16 cellular contexts compared by ENCODE assay signal in genomic region chr17:35214631-35215273, GRCh38. TPM values are rescaled to one million over a fixed set of nuclear protein-coding genes. Genes with fewer than 3 reads are reported as not detected.
DNase-seq lines count a peak whose midpoint lies in the region; TF ChIP-seq lines count a peak whose summit lies in the region.
"Had no signal": no experiment of that assay in that cellular context is flagged by ENCODE, and none has a peak within 500 bp of the region (broad histone marks: within the 10 kb centered on the region; RNA-seq: fewer than 3 reads in every experiment).

No MANE protein-coding gene starts in this region.

- peak overlapping the region; percentile 64 for H3K4me3 Mint-ChIP-seq in activated CD4-positive, alpha-beta memory T cell treated with anti-CD3 and anti-CD28 coated beads, Interleukin-2, amount 10 ng/mL, durations not matched to agents 7 days and 5 days

- H3K4me3 ChIP-seq in effector memory CD4-positive, alpha-beta T cell (ENCODE audit: insufficient read depth, low read depth, low read length, poor library complexity, severe bottlenecking) = peak overlapping the region; percentile 27
- no peak overlapping the region for H3K4me3 ChIP-seq in esophagus muscularis mucosa
- H3K4me3 ChIP-seq: testis had no signal

- peak; percentile 33 for DNase-seq in NK-92 treated with Interleukin-12 subunit alpha and Interleukin-12 subunit beta, amount 100 ng/mL, for 24 hours (lab: John Stamatoyannopoulos, UW)
- no peak for DNase-seq in NK-92 (lab: John Stamatoyannopoulos, UW; ENCODE audit: unreplicated experiment)
- peak; percentile 48 for DNase-seq in activated CD4-positive, alpha-beta memory T cell treated with anti-CD3 and anti-CD28 coated beads, Interleukin-2, amount 10 ng/mL, durations not matched to agents 7 days and 5 days
- peak in 1 of 3 donors; percentile 30 for DNase-seq in effector memory CD4-positive, alpha-beta T cell
- peak in 4 of 6 experiments; percentile 6 to 83 (median 50) for DNase-seq in stimulated activated naive CD4-positive, alpha-beta T cell (lab: John Stamatoyannopoulos, UW)
- no peak for DNase-seq in substantia nigra (lab: John Stamatoyannopoulos, UW)
- DNase-seq in hypothalamus (lab: John Stamatoyannopoulos, UW) = no peak
- DNase-seq in esophagus muscularis mucosa (ENCODE audit: extremely low spot score) = no peak
- DNase-seq: 8988T, foreskin keratinocyte, NCI-H1105 treated with DMSO at 0.1 percent for 48 hours, testis had no signal

- peaks cover 16% of the 10 kb centered on the region for H3K9me3 Mint-ChIP-seq in activated CD4-positive, alpha-beta memory T cell treated with anti-CD3 and anti-CD28 coated beads, Interleukin-2, amount 10 ng/mL, durations not matched to agents 7 days and 5 days

- peaks cover 25% of the 10 kb centered on the region for H3K36me3 Mint-ChIP-seq in activated CD4-positive, alpha-beta memory T cell treated with anti-CD3 and anti-CD28 coated beads, Interleukin-2, amount 10 ng/mL, durations not matched to agents 7 days and 5 days (ENCODE audit: low read depth)

- TF ChIP-seq CTCF in esophagus muscularis mucosa (IDR thresholded peaks at IDR 0.05) = no peak

- CTCF ChIA-PET in activated CD4-positive, alpha-beta memory T cell treated with anti-CD3 and anti-CD28 coated beads, Interleukin-2, amount 10 ng/mL, durations not matched to agents 7 days and 5 days (lab: Charles Lee) = interaction anchor here (0.6 to 4.1 kb wide), 9 partner anchors 28 to 549 kb away, joined by 3 to 48 read pairs (median 5); partner anchors contain the start of genes SLFN12L and SLFN5

- no peak for TF ChIP-seq POLR2A in esophagus muscularis mucosa (IDR thresholded peaks at IDR 0.05; ENCODE audit: low read depth)

- H3K36me3 ChIP-seq in effector memory CD4-positive, alpha-beta T cell (ENCODE audit: control insufficient read depth, insufficient read depth, low read length) = no peaks in the 10 kb centered on the region
- no peaks in the 10 kb centered on the region for H3K36me3 ChIP-seq in esophagus muscularis mucosa

- H3K27me3 ChIP-seq in effector memory CD4-positive, alpha-beta T cell (replicated peaks; ENCODE audit: control insufficient read depth, insufficient read depth, low read length, poor library complexity, severe bottlenecking) = no peaks in the 10 kb centered on the region
- peaks cover 0 to 3% (median 0%) of the 10 kb centered on the region in 4 donors for H3K27me3 ChIP-seq in esophagus muscularis mucosa
- H3K27me3 ChIP-seq: testis had no signal

- H3K27ac ChIP-seq in effector memory CD4-positive, alpha-beta T cell (ENCODE audit: insufficient read depth, low read length, poor library complexity, severe bottlenecking) = peak overlapping the region; percentile 89
- H3K27ac ChIP-seq in substantia nigra (ENCODE audit: low read depth, low read length, poor library complexity, severe bottlenecking) = no peak overlapping the region
- H3K27ac ChIP-seq in esophagus muscularis mucosa (replicated peaks in 1 of 4) = peak overlapping the region in 2 of 4 donors; percentile 26 to 31
- H3K27ac ChIP-seq: foreskin keratinocyte, testis had no signal

- peaks cover 80% of the 10 kb centered on the region for H3K4me1 Mint-ChIP-seq in activated CD4-positive, alpha-beta memory T cell treated with anti-CD3 and anti-CD28 coated beads, Interleukin-2, amount 10 ng/mL, durations not matched to agents 7 days and 5 days

- POLR2A ChIA-PET in activated CD4-positive, alpha-beta memory T cell treated with anti-CD3 and anti-CD28 coated beads, Interleukin-2, amount 10 ng/mL, durations not matched to agents 7 days and 5 days (lab: Charles Lee) = interaction anchor here (0.7 to 6.4 kb wide), 50 partner anchors 8 to 594 kb away, joined by 3 to 498 read pairs (median 6); partner anchors contain the start of genes AP2B1, LIG3, NLE1 and PEX12

- 47% methylated on average over 5 of the region's 5 CpGs for WGBS in esophagus muscularis mucosa

- peak overlapping the region; percentile 98 for H3K27ac Mint-ChIP-seq in activated CD4-positive, alpha-beta memory T cell treated with anti-CD3 and anti-CD28 coated beads, Interleukin-2, amount 10 ng/mL, durations not matched to agents 7 days and 5 days

- H3K9me3 ChIP-seq in effector memory CD4-positive, alpha-beta T cell (ENCODE audit: control insufficient read depth, low read length) = no peaks in the 10 kb centered on the region
- no peaks in the 10 kb centered on the region for H3K9me3 ChIP-seq in esophagus muscularis mucosa
- H3K9me3 ChIP-seq: testis had no signal

- peaks cover 58% of the 10 kb centered on the region for H3K4me1 ChIP-seq in effector memory CD4-positive, alpha-beta T cell (ENCODE audit: control insufficient read depth, insufficient read depth, low read length, poor library complexity, severe bottlenecking)
- peaks cover 0 to 9% (median 3%) of the 10 kb centered on the region in 4 donors for H3K4me1 ChIP-seq in esophagus muscularis mucosa
- H3K4me1 ChIP-seq: foreskin keratinocyte, testis had no signal

- no peak for TF ChIP-seq EP300 in esophagus muscularis mucosa (IDR thresholded peaks at IDR 0.05)

- H3K27me3 Mint-ChIP-seq in activated CD4-positive, alpha-beta memory T cell treated with anti-CD3 and anti-CD28 coated beads, Interleukin-2, amount 10 ng/mL, durations not matched to agents 7 days and 5 days = no peaks in the 10 kb centered on the region

- intact Hi-C loops in esophagus muscularis mucosa (cut with DNase I) = loop anchor here (10.0 kb wide), 1 partner anchor 60 kb away; no protein-coding TSS in a partner anchor

RNA-seq across cellular contexts. Expression of gene SLC35G3, which starts 20.6 kb away (rescaled TPM):
- total RNA-seq in activated CD4-positive, alpha-beta memory T cell treated with anti-CD3 and anti-CD28 coated beads, Interleukin-2, amount 10 ng/mL, durations not matched to agents 7 days and 5 days = not detected
- not detected for total RNA-seq in esophagus muscularis mucosa
- total RNA-seq: bronchial epithelial cell, Daoy, foreskin keratinocyte, lung microvascular endothelial cell, sciatic nerve had no signal

RNA-seq across cellular contexts. Expression of gene SLFN5, which starts 28.1 kb away (rescaled TPM):
- total RNA-seq in activated CD4-positive, alpha-beta memory T cell treated with anti-CD3 and anti-CD28 coated beads, Interleukin-2, amount 10 ng/mL, durations not matched to agents 7 days and 5 days = 100 to 1,000 TPM; 231 to 240 TPM
- total RNA-seq in esophagus muscularis mucosa = 10 to 100 TPM; 17.9 to 33.4 (median 26.9) TPM

Comparison
In these comparisons a context has a peak if more than half of its experiments do, and no peak if none do; other contexts are left out.
1. DNase-seq: peak in NK-92 treated with Interleukin-12 subunit alpha and Interleukin-12 subunit beta, amount 100 ng/mL, for 24 hours (single experiment), activated CD4-positive, alpha-beta memory T cell treated with anti-CD3 and anti-CD28 coated beads, Interleukin-2, amount 10 ng/mL, durations not matched to agents 7 days and 5 days (single experiment) and stimulated activated naive CD4-positive, alpha-beta T cell (4 of 6); none in NK-92 (single experiment), substantia nigra (0 of 49), hypothalamus (0 of 51) and esophagus muscularis mucosa (single experiment).
2. RNA of gene SLFN5, which starts 28.1 kb away (total RNA-seq): 231 to 240 TPM in activated CD4-positive, alpha-beta memory T cell treated with anti-CD3 and anti-CD28 coated beads, Interleukin-2, amount 10 ng/mL, durations not matched to agents 7 days and 5 days; 17.9 to 33.4 TPM in esophagus muscularis mucosa; every median in the first group is over 4 times any median in the second.